20 cellular contexts compared by ENCODE assay signal in the genomic region with DNA sequence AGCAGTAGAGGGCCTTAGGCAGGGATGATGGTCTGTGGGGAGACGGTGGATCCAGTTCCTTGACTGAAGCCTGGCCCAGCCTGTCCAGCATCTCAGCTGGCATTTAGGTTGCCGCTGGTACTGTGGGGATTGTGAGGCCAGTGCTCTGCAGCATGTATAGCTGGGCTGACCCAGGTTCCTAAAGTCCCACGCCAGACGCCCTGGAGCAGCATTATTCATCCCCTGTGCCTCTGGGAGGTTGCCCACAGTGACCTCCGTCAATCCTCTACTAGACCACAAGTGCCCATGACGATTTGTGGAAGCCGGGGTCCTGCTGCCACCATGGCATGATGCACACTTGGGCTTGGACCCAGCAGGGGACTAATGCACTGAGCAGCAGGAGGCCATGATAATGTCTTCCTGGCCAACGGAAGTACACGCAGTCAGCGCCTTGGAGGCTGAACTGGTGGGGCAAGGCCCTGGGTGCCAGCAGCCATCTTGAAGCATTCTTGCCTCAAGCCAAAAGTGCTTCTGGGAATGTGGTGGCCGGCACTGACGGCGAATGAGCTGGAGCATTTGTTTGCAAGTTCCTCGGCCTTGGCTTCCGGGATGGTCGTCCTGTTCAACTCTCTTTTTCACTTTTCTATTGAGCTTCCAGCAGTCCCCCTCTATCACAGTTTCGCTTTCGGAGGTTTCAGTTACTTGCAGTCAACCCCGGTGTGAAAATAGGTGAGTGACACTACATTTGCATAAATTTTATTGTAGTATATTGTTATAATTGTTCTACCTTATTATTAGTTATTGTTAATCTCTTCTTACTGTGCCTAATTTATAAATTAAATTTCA.
"Had no signal": no experiment of that assay in that cellular context is flagged by ENCODE, and none has a peak within 500 bp of the region (broad histone marks: within the 10 kb centered on the region; RNA-seq: fewer than 3 reads in every experiment).

No MANE protein-coding gene starts in this region.

- H3K27ac Mint-ChIP-seq: activated CD4-positive, alpha-beta T cell treated with anti-CD3 and anti-CD28 coated beads for 36 hours; activated naive CD8-positive, alpha-beta T cell treated with anti-CD3 and anti-CD28 coated beads for 36 hours; activated T-helper 1 cell treated with anti-CD3 and anti-CD28 coated beads, Interleukin-12 subunit alpha, Interleukin-12 subunit beta, Interleukin-2, Interleukin-4 antibody, amounts not matched to agents 30 ng/mL and 10 ng/mL and 1 ng/mL, durations not matched to agents 14 hours and 24 hours and 36 hours; immature natural killer cell; memory B cell; naive thymus-derived CD4-positive, alpha-beta T cell; neural progenitor cell; stimulated activated naive CD8-positive, alpha-beta T cell treated with anti-CD3 and anti-CD28 coated beads, Interleukin-15, amount 100 ng/mL, for 72 hours; T-helper 17 cell; type B pancreatic cell had no signal

- H3K27me3 Mint-ChIP-seq: activated CD4-positive, alpha-beta T cell treated with anti-CD3 and anti-CD28 coated beads for 36 hours; activated naive CD8-positive, alpha-beta T cell treated with anti-CD3 and anti-CD28 coated beads for 36 hours; memory B cell; naive thymus-derived CD4-positive, alpha-beta T cell; stimulated activated naive CD8-positive, alpha-beta T cell treated with anti-CD3 and anti-CD28 coated beads, Interleukin-15, amount 100 ng/mL, for 72 hours; T-helper 17 cell; type B pancreatic cell had no signal

- ATAC-seq: activated CD4-positive, alpha-beta T cell treated with anti-CD3 and anti-CD28 coated beads for 36 hours; heart right ventricle; naive thymus-derived CD4-positive, alpha-beta T cell; psoas muscle; right cardiac atrium; stimulated activated naive CD8-positive, alpha-beta T cell treated with anti-CD3 and anti-CD28 coated beads, Interleukin-15, amount 100 ng/mL, for 72 hours; T-helper 17 cell had no signal

- H3K36me3 Mint-ChIP-seq: activated naive CD8-positive, alpha-beta T cell treated with anti-CD3 and anti-CD28 coated beads for 36 hours; immature natural killer cell; memory B cell; naive thymus-derived CD4-positive, alpha-beta T cell; neural progenitor cell had no signal

- H3K9me3 Mint-ChIP-seq: neural progenitor cell, type B pancreatic cell had no signal

- H3K4me1 Mint-ChIP-seq: activated CD4-positive, alpha-beta T cell treated with anti-CD3 and anti-CD28 coated beads for 36 hours; activated naive CD8-positive, alpha-beta T cell treated with anti-CD3 and anti-CD28 coated beads for 36 hours; immature natural killer cell; memory B cell; naive thymus-derived CD4-positive, alpha-beta T cell; neural progenitor cell; stimulated activated naive CD8-positive, alpha-beta T cell treated with anti-CD3 and anti-CD28 coated beads, Interleukin-15, amount 100 ng/mL, for 72 hours; T-helper 17 cell had no signal

- DNase-seq: activated CD4-positive, alpha-beta T cell treated with anti-CD3 and anti-CD28 coated beads for 36 hours; activated CD4-positive, alpha-beta T cell treated with anti-CD3 and anti-CD28 coated beads, Interleukin-2, amount 50 U/mL, for 48 hours; activated naive CD4-positive, alpha-beta T cell; activated naive CD8-positive, alpha-beta T cell treated with anti-CD3 and anti-CD28 coated beads for 36 hours; activated T-cell treated with anti-CD3 and anti-CD28 coated beads for 4 hours; amniotic stem cell; dermis blood vessel endothelial cell; effector memory CD4-positive, alpha-beta T cell; esophagus squamous epithelium; heart right ventricle; immature natural killer cell; psoas muscle; stimulated activated naive CD8-positive, alpha-beta T cell treated with anti-CD3 and anti-CD28 coated beads, Interleukin-15, amount 100 ng/mL, for 72 hours; T-helper 17 cell had no signal

- H3K4me3 Mint-ChIP-seq: activated CD4-positive, alpha-beta T cell treated with anti-CD3 and anti-CD28 coated beads for 36 hours; activated naive CD8-positive, alpha-beta T cell treated with anti-CD3 and anti-CD28 coated beads for 36 hours; activated T-helper 1 cell treated with anti-CD3 and anti-CD28 coated beads, Interleukin-12 subunit alpha, Interleukin-12 subunit beta, Interleukin-2, Interleukin-4 antibody, amounts not matched to agents 30 ng/mL and 10 ng/mL and 1 ng/mL, durations not matched to agents 14 hours and 24 hours and 36 hours; immature natural killer cell; memory B cell; naive thymus-derived CD4-positive, alpha-beta T cell; neural progenitor cell; stimulated activated naive CD8-positive, alpha-beta T cell treated with anti-CD3 and anti-CD28 coated beads, Interleukin-15, amount 100 ng/mL, for 72 hours; T-helper 17 cell; type B pancreatic cell had no signal
